1 cellular context compared by ENCODE assay signal in genomic region chr17:81302324-81302723, GRCh38.
TF ChIP-seq lines count a peak whose summit lies in the region.

No MANE protein-coding gene starts in this region.

TF ChIP-seq in HepG2, 621 proteins besides CTCF, POLR2A, EP300 and RAD21:
- TF ChIP-seq PATZ1 (CRISPR knock-in tag; IDR thresholded peaks at IDR 0.05) (0 out of 2 replicates have a peak, but pooled peaks have one; percentile 18), SNAPC5 (CRISPR knock-in tag; IDR thresholded peaks at IDR 0.05; ENCODE audit: borderline replicate concordance) (no peak), GATAD2A (CRISPR knock-in tag; IDR thresholded peaks at IDR 0.05) (no peak), NAIF1 (CRISPR knock-in tag; IDR thresholded peaks at IDR 0.05; ENCODE audit: borderline replicate concordance) (no peak), MTF2 (CRISPR knock-in tag; IDR thresholded peaks at IDR 0.05; ENCODE audit: borderline replicate concordance) (0 out of 2 replicates have a peak, but pooled peaks have one; percentile 73), ARID4A (CRISPR knock-in tag; IDR thresholded peaks at IDR 0.05; ENCODE audit: borderline replicate concordance) (0 out of 2 replicates have a peak, but pooled peaks have one; percentile 32), ELF3 (CRISPR knock-in tag; IDR thresholded peaks at IDR 0.05) (no peak), RBFOX2 (IDR thresholded peaks at IDR 0.05; ENCODE audit: low read depth, low read length) (no peak), ZGPAT (CRISPR knock-in tag; IDR thresholded peaks at IDR 0.05) (0 out of 2 replicates have a peak, but pooled peaks have one; percentile 10)
